ENCODE assay signal across 8 cellular contexts in the genomic region with DNA sequence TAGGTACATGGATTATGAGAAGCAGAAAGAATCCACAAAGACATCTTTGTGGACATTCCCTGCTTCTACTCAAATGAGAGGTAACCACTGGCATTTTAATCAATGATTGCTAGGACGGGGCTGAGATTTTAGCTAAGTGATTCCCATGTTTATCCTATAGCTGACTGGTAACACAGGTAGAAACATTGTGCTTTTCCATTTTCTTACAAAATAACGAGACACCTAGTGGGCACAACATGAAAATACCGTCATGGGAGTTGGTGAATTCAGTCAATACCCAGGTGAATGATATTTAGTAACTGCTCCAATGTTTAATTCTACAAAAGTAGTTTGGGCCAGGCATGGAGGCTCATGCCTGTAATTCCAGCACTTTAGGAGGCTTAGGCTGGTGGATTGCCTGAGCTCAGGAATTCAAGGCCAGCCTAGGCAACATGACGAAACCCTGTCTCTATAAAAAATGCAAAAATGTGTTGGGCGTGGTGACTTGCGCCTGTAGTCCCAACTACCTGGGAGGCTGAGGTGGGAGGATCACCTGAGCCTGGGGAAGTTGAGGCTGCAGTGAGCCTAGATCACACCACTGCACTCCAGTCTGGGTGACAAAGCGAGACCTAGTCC. TPM values are rescaled to one million over a fixed set of nuclear protein-coding genes. Genes with fewer than 3 reads are reported as not detected.
DNase-seq lines count a peak whose midpoint lies in the region; ATAC-seq and TF ChIP-seq lines count a peak whose summit lies in the region.

No MANE protein-coding gene starts in this region.

- H3K4me3 ChIP-seq in HEK293 (ENCODE audit: low read depth, low read length) (no peak overlapping the region), foreskin fibroblast (ENCODE audit: low read depth in 1 of 2, low read length in 2 of 2) (no peak overlapping the region)

- DNase-seq in DMS 273 (lab: John Stamatoyannopoulos, UW; ENCODE audit: unreplicated experiment) (peak; percentile 37), DMS 273 treated with DMSO at 0.1 percent for 48 hours (lab: John Stamatoyannopoulos, UW) (no peak), T-helper 17 cell (no peak), foreskin fibroblast (peak in 1 of 2 donors; percentile 46), superior temporal gyrus (ENCODE audit: extremely low spot score) (peak; percentile 60), cardiac septum (ENCODE audit: low spot score) (no peak)

- peaks cover 15% of the 10 kb centered on the region for H3K4me1 ChIP-seq in HEK293 (ENCODE audit: control insufficient read depth, insufficient read depth, low read length)

- ATAC-seq in T-helper 17 cell (peak; percentile 56), GM18861 (IDR thresholded peaks at IDR 0.05; ENCODE audit: unreplicated experiment) (no peak)

- CTCF ChIA-PET in HEK293 (lab: Yijun Ruan, JAX): interaction anchor here (0.6 to 1.8 kb wide), 18 partner anchors 9 to 719 kb away, joined by 3 to 16 read pairs (median 4); a partner anchor contains a TSS

- intact Hi-C loops in cardiac septum (cut with DNase I): no loop called here

- H3K27ac Mint-ChIP-seq in T-helper 17 cell: peak overlapping the region; percentile 99

- no peaks in the 10 kb centered on the region for H3K36me3 ChIP-seq in HEK293 (ENCODE audit: control insufficient read depth in 2 of 2, insufficient read depth in 1 of 2, low read length in 2 of 2)

- H3K9me3 ChIP-seq in HEK293 (ENCODE audit: control insufficient read depth, insufficient read depth, low read depth, low read length): no peaks in the 10 kb centered on the region
- no peaks in the 10 kb centered on the region for H3K9me3 ChIP-seq in T-helper 17 cell (ENCODE audit: control insufficient read depth, low read length, poor library complexity, severe bottlenecking)

- no peaks in the 10 kb centered on the region for H3K27me3 Mint-ChIP-seq in T-helper 17 cell

- peak; percentile 46 for TF ChIP-seq CTCF in HEK293 (tag by site-specific recombination; IDR thresholded peaks at IDR 0.05)
- TF ChIP-seq CTCF in foreskin fibroblast (IDR thresholded peaks at IDR 0.05; ENCODE audit: low read depth, low read length): peak; percentile 29

- POLR2A ChIA-PET in HEK293 (lab: Yijun Ruan, JAX): no interaction called here

- peak overlapping the region; percentile 80 for H3K4me3 Mint-ChIP-seq in T-helper 17 cell

- no peaks in the 10 kb centered on the region for H3K36me3 Mint-ChIP-seq in T-helper 17 cell (ENCODE audit: low read depth)

- no peak overlapping the region for H3K27ac ChIP-seq in HEK293 (ENCODE audit: extremely low read depth, low read depth, low read length)

- peaks cover 52% of the 10 kb centered on the region for H3K4me1 Mint-ChIP-seq in T-helper 17 cell

TF ChIP-seq in HEK293, 187 proteins besides CTCF, POLR2A, EP300 and RAD21:
- TF ChIP-seq ZNF157 (tag by site-specific recombination; IDR thresholded peaks at IDR 0.05) (no peak), GLI4 (tag by site-specific recombination; IDR thresholded peaks at IDR 0.05) (no peak), ZNF624 (tag by site-specific recombination; IDR thresholded peaks at IDR 0.05) (no peak), ZNF335 (tag by site-specific recombination; conservative IDR thresholded peaks at IDR 0.05) (0 out of 2 replicates have a peak, but pooled peaks have one; percentile 6), ZNF654 (tag by site-specific recombination; IDR thresholded peaks at IDR 0.05; ENCODE audit: low read depth) (peak; percentile 51; the same call in 1 of the 2 replicates), OSR2 (tag by site-specific recombination; IDR thresholded peaks at IDR 0.05) (no peak), ZEB2 (tag by site-specific recombination; IDR thresholded peaks at IDR 0.05) (peak; percentile 21; the same call in 1 of the 2 replicates), ZSCAN16 (tag by site-specific recombination; IDR thresholded peaks at IDR 0.05) (no peak), MEIS1 (CRISPR knock-in tag; IDR thresholded peaks at IDR 0.05; ENCODE audit: borderline replicate concordance) (no peak), KLF10 (tag by site-specific recombination; IDR thresholded peaks at IDR 0.05) (0 out of 2 replicates have a peak, but pooled peaks have one; percentile 16), ZNF341 (tag by site-specific recombination; IDR thresholded peaks at IDR 0.05; ENCODE audit: low read depth) (no peak), YY2 (tag by site-specific recombination; IDR thresholded peaks at IDR 0.05) (no peak), MZF1 (tag by site-specific recombination; IDR thresholded peaks at IDR 0.05; ENCODE audit: borderline replicate concordance) (no peak), GLI2 (tag by site-specific recombination; IDR thresholded peaks at IDR 0.05; ENCODE audit: borderline replicate concordance, low read depth) (no peak), ZNF514 (tag by site-specific recombination; IDR thresholded peaks at IDR 0.05) (no peak), ZNF121 (tag by site-specific recombination; IDR thresholded peaks at IDR 0.05) (no peak), BCL11A (tag by site-specific recombination; IDR thresholded peaks at IDR 0.05; ENCODE audit: low read depth) (no peak), SALL2 (tag by site-specific recombination; IDR thresholded peaks at IDR 0.05; ENCODE audit: borderline replicate concordance) (no peak), ZBTB1 (tag by site-specific recombination; IDR thresholded peaks at IDR 0.05) (no peak), ZNF747 (tag by site-specific recombination; IDR thresholded peaks at IDR 0.05) (no peak)
- TF ChIP-seq, protein P1, sequence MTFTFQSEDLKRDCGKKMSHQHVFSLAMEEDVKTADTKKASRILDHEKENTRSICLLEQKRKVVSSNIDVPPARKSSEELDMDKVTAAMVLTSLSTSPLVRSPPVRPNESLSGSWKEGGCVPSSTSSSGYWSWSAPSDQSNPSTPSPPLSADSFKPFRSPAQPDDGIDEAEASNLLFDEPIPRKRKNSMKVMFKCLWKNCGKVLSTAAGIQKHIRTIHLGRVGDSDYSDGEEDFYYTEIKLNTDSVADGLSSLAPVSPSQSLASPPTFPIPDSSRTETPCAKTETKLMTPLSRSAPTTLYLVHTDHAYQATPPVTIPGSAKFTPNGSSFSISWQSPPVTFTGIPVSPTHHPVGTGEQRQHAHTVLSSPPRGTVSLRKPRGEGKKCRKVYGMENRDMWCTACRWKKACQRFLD (tag by site-specific recombination; IDR thresholded peaks at IDR 0.05): no peak
- TF ChIP-seq, protein P2, sequence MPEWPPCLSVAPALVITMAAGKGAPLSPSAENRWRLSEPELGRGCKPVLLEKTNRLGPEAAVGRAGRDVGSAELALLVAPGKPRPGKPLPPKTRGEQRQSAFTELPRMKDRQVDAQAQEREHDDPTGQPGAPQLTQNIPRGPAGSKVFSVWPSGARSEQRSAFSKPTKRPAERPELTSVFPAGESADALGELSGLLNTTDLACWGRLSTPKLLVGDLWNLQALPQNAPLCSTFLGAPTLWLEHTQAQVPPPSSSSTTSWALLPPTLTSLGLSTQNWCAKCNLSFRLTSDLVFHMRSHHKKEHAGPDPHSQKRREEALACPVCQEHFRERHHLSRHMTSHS (tag by site-specific recombination; IDR thresholded peaks at IDR 0.05): no peak
- TF ChIP-seq, protein P3, sequence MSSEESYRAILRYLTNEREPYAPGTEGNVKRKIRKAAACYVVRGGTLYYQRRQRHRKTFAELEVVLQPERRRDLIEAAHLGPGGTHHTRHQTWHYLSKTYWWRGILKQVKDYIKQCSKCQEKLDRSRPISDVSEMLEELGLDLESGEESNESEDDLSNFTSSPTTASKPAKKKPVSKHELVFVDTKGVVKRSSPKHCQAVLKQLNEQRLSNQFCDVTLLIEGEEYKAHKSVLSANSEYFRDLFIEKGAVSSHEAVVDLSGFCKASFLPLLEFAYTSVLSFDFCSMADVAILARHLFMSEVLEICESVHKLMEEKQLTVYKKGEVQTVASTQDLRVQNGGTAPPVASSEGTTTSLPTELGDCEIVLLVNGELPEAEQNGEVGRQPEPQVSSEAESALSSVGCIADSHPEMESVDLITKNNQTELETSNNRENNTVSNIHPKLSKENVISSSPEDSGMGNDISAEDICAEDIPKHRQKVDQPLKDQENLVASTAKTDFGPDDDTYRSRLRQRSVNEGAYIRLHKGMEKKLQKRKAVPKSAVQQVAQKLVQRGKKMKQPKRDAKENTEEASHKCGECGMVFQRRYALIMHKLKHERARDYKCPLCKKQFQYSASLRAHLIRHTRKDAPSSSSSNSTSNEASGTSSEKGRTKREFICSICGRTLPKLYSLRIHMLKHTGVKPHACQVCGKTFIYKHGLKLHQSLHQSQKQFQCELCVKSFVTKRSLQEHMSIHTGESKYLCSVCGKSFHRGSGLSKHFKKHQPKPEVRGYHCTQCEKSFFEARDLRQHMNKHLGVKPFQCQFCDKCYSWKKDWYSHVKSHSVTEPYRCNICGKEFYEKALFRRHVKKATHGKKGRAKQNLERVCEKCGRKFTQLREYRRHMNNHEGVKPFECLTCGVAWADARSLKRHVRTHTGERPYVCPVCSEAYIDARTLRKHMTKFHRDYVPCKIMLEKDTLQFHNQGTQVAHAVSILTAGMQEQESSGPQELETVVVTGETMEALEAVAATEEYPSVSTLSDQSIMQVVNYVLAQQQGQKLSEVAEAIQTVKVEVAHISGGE (tag by site-specific recombination; conservative IDR thresholded peaks at IDR 0.05; ENCODE audit: low read depth): no peak

RNA-seq across cellular contexts. Expression of a gene that starts 37.2 kb away (rescaled TPM):
- total RNA-seq in T-helper 17 cell: 10 to 100 TPM; 63.5 to 71.7 TPM
- total RNA-seq in cardiac septum: 19.1 TPM

RNA-seq across cellular contexts. Expression of a gene that starts 40.0 kb away (rescaled TPM):
- total RNA-seq in T-helper 17 cell: 100 to 1,000 TPM; 102 to 122 TPM
- 147 TPM for total RNA-seq in cardiac septum

Comparison
In these comparisons a context has a peak if more than half of its experiments do, and no peak if none do; other contexts are left out.
1. DNase-seq: peak in DMS 273 (single experiment) and superior temporal gyrus (single experiment); none in DMS 273 treated with DMSO at 0.1 percent for 48 hours (single experiment), T-helper 17 cell (0 of 3) and cardiac septum (single experiment).